8 cellular contexts compared by ENCODE assay signal in genomic region chr3:111538687-111539086, GRCh38. TPM values are rescaled to one million over a fixed set of nuclear protein-coding genes. Genes with fewer than 3 reads are reported as not detected.
DNase-seq lines count a peak whose midpoint lies in the region; ATAC-seq and TF ChIP-seq lines count a peak whose summit lies in the region.

No MANE protein-coding gene starts in this region.

- H3K4me1 Mint-ChIP-seq in activated CD4-positive, alpha-beta T cell treated with anti-CD3 and anti-CD28 coated beads for 36 hours, result peaks cover 67% of the 10 kb centered on the region
- peaks cover 22 to 26% of the 10 kb centered on the region in 2 donors for H3K4me1 Mint-ChIP-seq in natural killer cell

- H3K27ac Mint-ChIP-seq in activated CD4-positive, alpha-beta T cell treated with anti-CD3 and anti-CD28 coated beads for 36 hours, result peak overlapping the region; percentile 80
- peak overlapping the region in 1 of 2 donors; percentile 70 for H3K27ac Mint-ChIP-seq in natural killer cell

- peak overlapping the region; percentile 62 for H3K4me3 Mint-ChIP-seq in activated CD4-positive, alpha-beta T cell treated with anti-CD3 and anti-CD28 coated beads for 36 hours
- H3K4me3 Mint-ChIP-seq in natural killer cell, result peak overlapping the region; percentile 83

- H3K27me3 Mint-ChIP-seq in activated CD4-positive, alpha-beta T cell treated with anti-CD3 and anti-CD28 coated beads for 36 hours, result no peaks in the 10 kb centered on the region
- peaks cover 0 to 3% of the 10 kb centered on the region in 2 donors for H3K27me3 Mint-ChIP-seq in natural killer cell (ENCODE audit: low read depth in 2 of 2)

- H3K36me3 Mint-ChIP-seq in activated CD4-positive, alpha-beta T cell treated with anti-CD3 and anti-CD28 coated beads for 36 hours (ENCODE audit: low read depth), result peaks cover 5% of the 10 kb centered on the region
- no peaks in the 10 kb centered on the region for H3K36me3 Mint-ChIP-seq in natural killer cell

- peaks cover 2% of the 10 kb centered on the region for H3K9me3 Mint-ChIP-seq in activated CD4-positive, alpha-beta T cell treated with anti-CD3 and anti-CD28 coated beads for 36 hours (ENCODE audit: low read depth)
- H3K9me3 Mint-ChIP-seq in natural killer cell, result no peaks in the 10 kb centered on the region

- ATAC-seq in activated CD4-positive, alpha-beta T cell treated with anti-CD3 and anti-CD28 coated beads for 36 hours, result peak; percentile 15
- ATAC-seq in HG03108 (IDR thresholded peaks at IDR 0.05; ENCODE audit: unreplicated experiment) (peak; percentile 19), natural killer cell (no peak)

- intact Hi-C loops in activated CD4-positive, alpha-beta T cell treated with anti-CD3 and anti-CD28 coated beads for 36 hours (cut with DNase I, micrococcal nuclease), result loop anchor here in 1 of 2 experiments (1.0 to 10.0 kb wide), 7 partner anchors 146 to 1806 kb away; partner anchors contain the start of gene NECTIN3
- intact Hi-C loops in natural killer cell (cut with micrococcal nuclease), result loop anchor here (10.0 kb wide), 1 partner anchor 144 kb away; no protein-coding TSS in a partner anchor

- TF ChIP-seq CTCF in natural killer cell (IDR thresholded peaks at IDR 0.05), result no peak

- POLR2A ChIA-PET in activated CD4-positive, alpha-beta T cell treated with anti-CD3 and anti-CD28 coated beads for 36 hours (lab: Charles Lee), result no interaction called here

- peak; percentile 11 for DNase-seq in activated CD4-positive, alpha-beta T cell treated with anti-CD3 and anti-CD28 coated beads for 36 hours
- DNase-seq in activated CD4-positive, alpha-beta T cell treated with anti-CD3 and anti-CD28 coated beads, Interleukin-2, amount 50 U/mL, for 4 hours, result no peak
- peak; percentile 19 for DNase-seq in SW480 (ENCODE audit: low spot score)
- DNase-seq in natural killer cell, result no peak
- no peak for DNase-seq in HuH-7.5 (ENCODE audit: low spot score)
- DNase-seq in NCI-H526 treated with DMSO at 0.1 percent for 48 hours (lab: John Stamatoyannopoulos, UW), result no peak
- DNase-seq in NCI-H187 (lab: John Stamatoyannopoulos, UW), result no peak

- CTCF ChIA-PET in activated CD4-positive, alpha-beta T cell treated with anti-CD3 and anti-CD28 coated beads for 36 hours (lab: Charles Lee), result interaction anchor here (0.7 to 2.0 kb wide), 13 partner anchors 7 to 926 kb away, joined by 3 to 8 read pairs (median 3); no protein-coding TSS in a partner anchor

RNA-seq across cellular contexts. Expression of gene CD96, which starts 3.3 kb away (rescaled TPM):
- 10 to 100 TPM; 38.3 to 40.8 TPM for total RNA-seq in activated CD4-positive, alpha-beta T cell treated with anti-CD3 and anti-CD28 coated beads for 36 hours
- 100 to 1,000 TPM; 146 to 191 (median 166) TPM for total RNA-seq in natural killer cell

RNA-seq across cellular contexts. Expression of gene ZBED2, which starts 56.5 kb away (rescaled TPM):
- total RNA-seq in activated CD4-positive, alpha-beta T cell treated with anti-CD3 and anti-CD28 coated beads for 36 hours, result 100 to 1,000 TPM; 313 to 418 TPM
- total RNA-seq in natural killer cell, result under 1 TPM in 1 of 3 donors, not detected in 2; 0.26 TPM

Comparison
In these comparisons a context has a peak if more than half of its experiments do, and no peak if none do; other contexts are left out.
1. DNase-seq: peak in activated CD4-positive, alpha-beta T cell treated with anti-CD3 and anti-CD28 coated beads for 36 hours (single experiment) and SW480 (single experiment); none in activated CD4-positive, alpha-beta T cell treated with anti-CD3 and anti-CD28 coated beads, Interleukin-2, amount 50 U/mL, for 4 hours (0 of 2), natural killer cell (single experiment), HuH-7.5 (single experiment), NCI-H526 treated with DMSO at 0.1 percent for 48 hours (single experiment) and NCI-H187 (0 of 2).
2. ATAC-seq: peak in activated CD4-positive, alpha-beta T cell treated with anti-CD3 and anti-CD28 coated beads for 36 hours (single experiment) and HG03108 (single experiment); none in natural killer cell (0 of 3).
3. RNA of gene ZBED2, which starts 56.5 kb away (total RNA-seq): 313 to 418 TPM in activated CD4-positive, alpha-beta T cell treated with anti-CD3 and anti-CD28 coated beads for 36 hours; 0.26 TPM in natural killer cell; every median in the first group is over 100 times any median in the second.